ENCODE assay signal across 19 cellular contexts in the genomic region with DNA sequence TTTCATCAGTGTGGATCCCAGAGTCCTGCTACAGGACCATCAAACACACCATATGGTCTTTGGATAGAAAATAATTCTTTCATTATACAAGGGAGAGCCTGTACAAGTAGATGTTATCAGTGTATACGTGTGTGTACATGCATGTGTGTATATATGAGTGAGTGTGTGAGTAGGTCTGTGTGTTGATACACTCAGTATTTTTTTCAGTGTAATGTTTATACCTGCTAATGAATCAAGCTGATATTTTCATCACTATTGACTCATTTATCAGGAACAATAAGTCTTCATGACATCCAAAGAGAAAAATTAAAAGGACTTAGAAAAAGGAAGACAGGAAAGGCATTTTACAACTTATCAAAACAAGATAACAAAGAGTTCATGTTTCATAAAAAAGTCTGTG.
DNase-seq lines count a peak whose midpoint lies in the region; ATAC-seq, FAIRE-seq and TF ChIP-seq lines count a peak whose summit lies in the region.
"Had no signal": no experiment of that assay in that cellular context is flagged by ENCODE, and none has a peak within 500 bp of the region (broad histone marks: within the 10 kb centered on the region; RNA-seq: fewer than 3 reads in every experiment).

No MANE protein-coding gene starts in this region.

- H3K9me1 ChIP-seq in keratinocyte (ENCODE audit: control insufficient read depth, extremely low read depth, insufficient read depth, low read length) = no peaks in the 10 kb centered on the region

- no peak for ATAC-seq in RWPE2 (ENCODE audit: low read depth)
- ATAC-seq in activated CD4-positive, CD25-positive, alpha-beta regulatory T cell treated with anti-CD3 and anti-CD28 coated beads, Interleukin-2, amount 50 U/mL, for 24 hours = no peak
- no peak for ATAC-seq in GM19035 (IDR thresholded peaks at IDR 0.05; ENCODE audit: unreplicated experiment)
- no peak for ATAC-seq in HG03469 (IDR thresholded peaks at IDR 0.05; ENCODE audit: unreplicated experiment)
- ATAC-seq: GM12878 had no signal

- dilution Hi-C loops in keratinocyte (cut with MboI; ENCODE audit: extremely low pct_ligation_motif_present, low sequenced_read_pairs) = no loop called here

- H3K4me3 ChIP-seq in RWPE2 (ENCODE audit: severe bottlenecking) (no peak overlapping the region), keratinocyte (ENCODE audit: control insufficient read depth in 2 of 3, extremely low read depth in 1 of 3, insufficient read depth in 2 of 3, low read depth in 1 of 3, low read length in 3 of 3) (no peak overlapping the region)
- H3K4me3 ChIP-seq: GM12878 had no signal

- H2AFZ ChIP-seq in keratinocyte (ENCODE audit: control insufficient read depth, low read length) = no peak overlapping the region

- TF ChIP-seq CTCF in RWPE2 (IDR thresholded peaks at IDR 0.05; ENCODE audit: poor library complexity, severe bottlenecking) = no peak
- no peak for TF ChIP-seq CTCF in keratinocyte (optimal IDR thresholded peaks at IDR 0.05 in 1 of 3, IDR thresholded peaks at IDR 0.05 in 1 of 3, conservative IDR thresholded peaks at IDR 0.05 in 1 of 3; ENCODE audit: extremely low read depth in 1 of 3, insufficient read depth in 2 of 3, low read length in 3 of 3)

- no peak for FAIRE-seq in keratinocyte (lab: Jason Lieb, UNC)
- FAIRE-seq: A204.1, GM12878, H1 had no signal

- no peaks in the 10 kb centered on the region for H3K27me3 ChIP-seq in RWPE2 (ENCODE audit: insufficient read depth, poor library complexity, severe bottlenecking)
- H3K27me3 ChIP-seq in keratinocyte (ENCODE audit: control insufficient read depth, extremely low read depth, insufficient read depth, low read length) = no peaks in the 10 kb centered on the region

- H3K9me3 ChIP-seq in RWPE2 (ENCODE audit: severe bottlenecking) (no peaks in the 10 kb centered on the region), keratinocyte (ENCODE audit: control insufficient read depth, low read depth, low read length) (no peaks in the 10 kb centered on the region)

- H3K79me2 ChIP-seq in keratinocyte (ENCODE audit: control insufficient read depth, insufficient read depth, low read length) = no peaks in the 10 kb centered on the region

- H4K20me1 ChIP-seq in keratinocyte (ENCODE audit: control insufficient read depth, extremely low read depth, insufficient read depth, low read length) = no peaks in the 10 kb centered on the region

- no peak overlapping the region for H3K4me2 ChIP-seq in keratinocyte (ENCODE audit: control insufficient read depth, extremely low read depth, insufficient read depth, low read depth, low read length)
- H3K4me2 ChIP-seq: KMS-11 had no signal

- H3K4me1 ChIP-seq in RWPE2 (ENCODE audit: insufficient read depth, poor library complexity, severe bottlenecking) = peaks cover 7% of the 10 kb centered on the region
- H3K4me1 ChIP-seq in keratinocyte (ENCODE audit: control insufficient read depth, extremely low read depth, insufficient read depth, low read length) = peaks cover 16% of the 10 kb centered on the region

- H3K27ac ChIP-seq in RWPE2 (ENCODE audit: poor library complexity, severe bottlenecking) (peak overlapping the region; percentile 39), keratinocyte (ENCODE audit: control insufficient read depth, insufficient read depth, low read length) (no peak overlapping the region)
- H3K27ac ChIP-seq: KMS-11, RWPE1 had no signal

- DNase-seq in DMS 273 (lab: John Stamatoyannopoulos, UW; ENCODE audit: unreplicated experiment) (peak; percentile 38), RWPE2 (ENCODE audit: low spot score) (no peak), dermis microvascular lymphatic vessel endothelial cell (ENCODE audit: low read depth in 2 of 2) (peak; percentile 9 to 71), keratinocyte (ENCODE audit: low read depth, low spot score) (peak; percentile 19), ecto neural progenitor cell (ENCODE audit: low spot score) (no peak)
- DNase-seq: CD4-positive, alpha-beta T cell; DMS53; EL; NCI-H1417 treated with DMSO at 0.1 percent for 48 hours; NCI-H1930; NCI-H345 had no signal

- H3K36me3 ChIP-seq in RWPE2 (ENCODE audit: low read depth) = no peaks in the 10 kb centered on the region
- no peaks in the 10 kb centered on the region for H3K36me3 ChIP-seq in keratinocyte (ENCODE audit: control insufficient read depth in 2 of 2, extremely low read depth in 1 of 2, insufficient read depth in 2 of 2, low read length in 2 of 2)

- H3K9ac ChIP-seq in keratinocyte (ENCODE audit: control insufficient read depth, extremely low read depth, insufficient read depth, low read length) = no peak overlapping the region
- H3K9ac ChIP-seq: KMS-11 had no signal

Comparison
In these comparisons a context has a peak if more than half of its experiments do, and no peak if none do; other contexts are left out.
1. DNase-seq: peak in DMS 273 (single experiment), dermis microvascular lymphatic vessel endothelial cell (2 of 2) and keratinocyte (single experiment); none in RWPE2 (single experiment) and ecto neural progenitor cell (single experiment).